8 cellular contexts compared by ENCODE assay signal in genomic region chr1:19430121-19431068, GRCh38. TPM values are rescaled to one million over a fixed set of nuclear protein-coding genes. Genes with fewer than 3 reads are reported as not detected.
DNase-seq lines count a peak whose midpoint lies in the region; ATAC-seq and TF ChIP-seq lines count a peak whose summit lies in the region.

No MANE protein-coding gene starts in this region.

- no peak overlapping the region for H3K4me3 Mint-ChIP-seq in Caco-2 (ENCODE audit: unreplicated experiment)

- no TSS peak for BruUV-seq in Caco-2 (replicated peaks; lab: Mats Ljungman, UMichigan)

- peaks cover 17% of the 10 kb centered on the region; the same call in 1 of the 2 replicates for H3K4me1 ChIP-seq in Caco-2

- no peak for TF ChIP-seq POLR2A in GM18505 (IDR thresholded peaks at IDR 0.05; ENCODE audit: borderline replicate concordance, extremely low read depth, insufficient read depth, insufficient read length)

- no peaks in the 10 kb centered on the region for H3K9me3 ChIP-seq in Caco-2

- peak overlapping the region; percentile 3 for H3K27ac Mint-ChIP-seq in Caco-2 (ENCODE audit: unreplicated experiment)

- TF ChIP-seq CTCF in Caco-2 (IDR thresholded peaks at IDR 0.05; ENCODE audit: insufficient read depth in 1 of 2, low read depth in 1 of 2, low read length in 1 of 2, severe bottlenecking in 1 of 2, unreplicated experiment in 1 of 2): no peak
- TF ChIP-seq CTCF in omental fat pad (IDR thresholded peaks at IDR 0.05): no peak

- H3K27me3 Mint-ChIP-seq in Caco-2 (ENCODE audit: insufficient read depth, unreplicated experiment): no peaks in the 10 kb centered on the region

- no peaks in the 10 kb centered on the region for H3K9me3 Mint-ChIP-seq in Caco-2 (ENCODE audit: unreplicated experiment)

- ATAC-seq in esophagus mucosa (peak; percentile 82), omental fat pad (ENCODE audit: low FRiP score) (peak; percentile 81), GM21360 (IDR thresholded peaks at IDR 0.05; ENCODE audit: unreplicated experiment) (no peak), GM18505 (IDR thresholded peaks at IDR 0.05; ENCODE audit: unreplicated experiment) (no peak), HG02798 (IDR thresholded peaks at IDR 0.05; ENCODE audit: poor library complexity, unreplicated experiment) (no peak)

- H3K4me3 ChIP-seq in Caco-2 (ENCODE audit: low read depth, low read length): no peak overlapping the region

- CTCF ChIA-PET in Caco-2 (lab: Charles Lee): no interaction called here

- intact Hi-C loops in Caco-2 (cut with micrococcal nuclease; ENCODE audit: unreplicated experiment): no loop called here

- no peaks in the 10 kb centered on the region for H3K36me3 ChIP-seq in Caco-2 (ENCODE audit: control insufficient read depth, insufficient read depth, low read length)

- H3K27me3 ChIP-seq in Caco-2 (replicated peaks; ENCODE audit: control insufficient read depth, insufficient read depth, low read length): no peaks in the 10 kb centered on the region

- H3K36me3 Mint-ChIP-seq in Caco-2 (ENCODE audit: insufficient read depth, unreplicated experiment): peaks cover 25% of the 10 kb centered on the region

- POLR2A ChIA-PET in Caco-2 (lab: Charles Lee): no interaction called here

- DNase-seq in Caco-2 (no peak), NCI-H69 (lab: John Stamatoyannopoulos, UW) (peak; percentile 64), omental fat pad (ENCODE audit: low spot score) (no peak), iPS-NIHi11 (ENCODE audit: low spot score) (no peak)

- no peaks in the 10 kb centered on the region for H3K4me1 Mint-ChIP-seq in Caco-2 (ENCODE audit: low read depth, unreplicated experiment)

RNA-seq across cellular contexts. Expression of gene CAPZB, which starts 54.9 kb away (rescaled TPM):
- total RNA-seq in Caco-2 (2022) (205 and 223 TPM in 2 replicates), esophagus mucosa (262 TPM), omental fat pad (100 to 1,000 TPM in 3 of 4 donors, 10 to 100 TPM in 1; 98.0 to 130 (median 120) TPM)

Comparison
In these comparisons a context has a peak if more than half of its experiments do, and no peak if none do; other contexts are left out.
1. ATAC-seq: peak in esophagus mucosa (single experiment) and omental fat pad (single experiment); none in GM21360 (single experiment), GM18505 (single experiment) and HG02798 (single experiment).